Comparison of ENCODE assay signal across 22 cellular contexts in genomic region chr1:97925982-97926708, GRCh38. TPM values are rescaled to one million over a fixed set of nuclear protein-coding genes. Genes with fewer than 3 reads are reported as not detected.
DNase-seq lines count a peak whose midpoint lies in the region; ATAC-seq, FAIRE-seq and TF ChIP-seq lines count a peak whose summit lies in the region.
"Had no signal": no experiment of that assay in that cellular context is flagged by ENCODE, and none has a peak within 500 bp of the region (broad histone marks: within the 10 kb centered on the region; RNA-seq: fewer than 3 reads in every experiment).

No MANE protein-coding gene starts in this region.

- FAIRE-seq in HepG2 (lab: Jason Lieb, UNC): no peak

- no peaks in the 10 kb centered on the region for H3K36me3 Mint-ChIP-seq in glutamatergic neuron (ENCODE audit: unreplicated experiment)
- peaks cover 6% of the 10 kb centered on the region for H3K36me3 Mint-ChIP-seq in stimulated activated effector memory CD8-positive, alpha-beta T cell treated with anti-CD3 and anti-CD28 coated beads, Interleukin-12 subunit alpha, Interleukin-12 subunit beta, amount 100 ng/mL, for 72 hours

- peaks cover 5% of the 10 kb centered on the region for H3K27me3 Mint-ChIP-seq in glutamatergic neuron (ENCODE audit: unreplicated experiment)

- no peak for TF ChIP-seq POLR2A in HepG2 (IDR thresholded peaks at IDR 0.05; ENCODE audit: insufficient read depth in 1 of 2, low read depth in 2 of 2, low read length in 2 of 2)
- TF ChIP-seq POLR2A in right lobe of liver (IDR thresholded peaks at IDR 0.05): no peak

- TF ChIP-seq CTCF in HepG2 (CRISPR knock-in tag; IDR thresholded peaks at IDR 0.05) (no peak), right lobe of liver (IDR thresholded peaks at IDR 0.05) (no peak), glutamatergic neuron (IDR thresholded peaks at IDR 0.05; ENCODE audit: partially characterized antibody, unreplicated experiment) (no peak)

- no peaks in the 10 kb centered on the region for H3K79me2 ChIP-seq in HepG2 (ENCODE audit: insufficient read depth, low read length)

- H3K4me3 ChIP-seq in HepG2 (replicated peaks in 1 of 3; ENCODE audit: insufficient read depth in 1 of 3, low read depth in 2 of 3, low read length in 3 of 3): no peak overlapping the region
- H3K4me3 ChIP-seq in right lobe of liver: no peak overlapping the region
- H3K4me3 ChIP-seq: MG63 had no signal

- in situ Hi-C loops in HepG2 (cut with HindIII; ENCODE audit: extremely low pct_ligation_motif_present, low pct_unique_long_range_greater_than_20kb): no loop called here

- no peaks in the 10 kb centered on the region for H3K9me3 ChIP-seq in HepG2 (ENCODE audit: low read length)
- no peaks in the 10 kb centered on the region for H3K9me3 ChIP-seq in right lobe of liver

- H2AFZ ChIP-seq in HepG2 (ENCODE audit: low read length): no peak overlapping the region

- H3K9ac ChIP-seq in HepG2 (ENCODE audit: insufficient read depth, low read depth, low read length): no peak overlapping the region

- no peak for TF ChIP-seq EP300 in HepG2 (IDR thresholded peaks at IDR 0.05; ENCODE audit: low read depth in 2 of 2, low read length in 2 of 2)
- TF ChIP-seq EP300 in HepG2 (CRISPR knock-in tag; IDR thresholded peaks at IDR 0.05; ENCODE audit: borderline replicate concordance): no peak

- peak overlapping the region; percentile 75 for H3K27ac Mint-ChIP-seq in glutamatergic neuron (ENCODE audit: unreplicated experiment)
- H3K27ac Mint-ChIP-seq in stimulated activated effector memory CD8-positive, alpha-beta T cell treated with anti-CD3 and anti-CD28 coated beads, Interleukin-12 subunit alpha, Interleukin-12 subunit beta, amount 100 ng/mL, for 72 hours: peak overlapping the region; percentile 29
- H3K27ac Mint-ChIP-seq: HFFc6 had no signal

- intact Hi-C loops in HepG2 (cut with micrococcal nuclease; ENCODE audit: unreplicated experiment) (no loop called here), right lobe of liver (cut with DNase I) (no loop called here)

- ATAC-seq in HepG2: 0 out of 3 replicates have a peak, but pooled peaks have one; percentile 15
- no peak for ATAC-seq in right lobe of liver
- ATAC-seq in stimulated activated effector memory CD8-positive, alpha-beta T cell treated with anti-CD3 and anti-CD28 coated beads, Interleukin-12 subunit alpha, Interleukin-12 subunit beta, amount 100 ng/mL, for 72 hours: peak; percentile 94
- no peak for ATAC-seq in HG03097 (IDR thresholded peaks at IDR 0.05; ENCODE audit: low FRiP score, unreplicated experiment)

- peak overlapping the region; percentile 16; the same call in 1 of the 2 replicates for H3K4me2 ChIP-seq in HepG2 (ENCODE audit: low read depth, low read length)

- H3K27me3 ChIP-seq in HepG2 (ENCODE audit: control insufficient read depth in 1 of 2, insufficient read depth in 2 of 2, low read length in 2 of 2): no peaks in the 10 kb centered on the region; a peak in 1 of 5 replicates
- no peaks in the 10 kb centered on the region for H3K27me3 ChIP-seq in right lobe of liver
- H3K27me3 ChIP-seq: MG63 had no signal

- H3K27ac ChIP-seq in HepG2 (ENCODE audit: extremely low read length, insufficient read depth, low read length) (no peak overlapping the region), right lobe of liver (no peak overlapping the region)
- H3K27ac ChIP-seq: 22Rv1, C4-2B had no signal

- CTCF ChIA-PET in HepG2 (lab: Yijun Ruan, JAX; ENCODE audit: low intra/inter-chr PET ratio, low total read pairs): no interaction called here

- no peak for TF ChIP-seq RAD21 in HepG2 (CRISPR knock-in tag; IDR thresholded peaks at IDR 0.05)

- H3K36me3 ChIP-seq in HepG2 (replicated peaks in 1 of 2; ENCODE audit: control insufficient read depth in 1 of 2, insufficient read depth in 2 of 2, low read length in 2 of 2) (no peaks in the 10 kb centered on the region), right lobe of liver (no peaks in the 10 kb centered on the region)
- H3K36me3 ChIP-seq: MG63 had no signal

- BruUV-seq in HepG2 (replicated peaks; lab: Mats Ljungman, UMichigan): no TSS peak

- POLR2A ChIA-PET in HepG2 (lab: Yijun Ruan, JAX): no interaction called here

- H3K4me1 Mint-ChIP-seq in glutamatergic neuron (ENCODE audit: low read depth, unreplicated experiment): peaks cover 32% of the 10 kb centered on the region
- peaks cover 21% of the 10 kb centered on the region for H3K4me1 Mint-ChIP-seq in stimulated activated effector memory CD8-positive, alpha-beta T cell treated with anti-CD3 and anti-CD28 coated beads, Interleukin-12 subunit alpha, Interleukin-12 subunit beta, amount 100 ng/mL, for 72 hours

- H3K4me1 ChIP-seq in HepG2 (ENCODE audit: insufficient read depth, low read length) (peaks cover 24% of the 10 kb centered on the region), right lobe of liver (peaks cover 0 to 20% (median 0%) of the 10 kb centered on the region in 4 donors)

- H4K20me1 ChIP-seq in HepG2 (ENCODE audit: insufficient read depth, low read length): no peaks in the 10 kb centered on the region

- DNase-seq in NK-92 treated with Interleukin-12 subunit alpha and Interleukin-12 subunit beta, amount 100 ng/mL, for 24 hours (lab: John Stamatoyannopoulos, UW): peak; percentile 4
- DNase-seq in NK-92 (lab: John Stamatoyannopoulos, UW; ENCODE audit: unreplicated experiment) (no peak), HepG2 (ENCODE audit: low spot score) (no peak), right lobe of liver (no peak), glutamatergic neuron (no peak), NCI-H526 treated with DMSO at 0.1 percent for 48 hours (lab: John Stamatoyannopoulos, UW) (no peak)
- no peak for DNase-seq in stimulated activated effector memory CD8-positive, alpha-beta T cell treated with anti-CD3 and anti-CD28 coated beads, Interleukin-12 subunit alpha, Interleukin-12 subunit beta, amount 100 ng/mL, for 72 hours (ENCODE audit: low spot score in 2 of 2)
- DNase-seq: AML-193, DMS79 treated with DMSO at 0.1 percent for 48 hours, H7, HFFc6, IMR-90, MG63, NCI-H1092, NCI-H146, NCI-H2029 treated with DMSO at 0.1 percent for 48 hours, NCI-H446, NCI-H748 treated with DMSO at 0.1 percent for 48 hours, SHP77 treated with DMSO at 0.1 percent for 48 hours had no signal

- peaks cover 6% of the 10 kb centered on the region for H3K9me3 Mint-ChIP-seq in glutamatergic neuron (ENCODE audit: unreplicated experiment)
- no peaks in the 10 kb centered on the region for H3K9me3 Mint-ChIP-seq in stimulated activated effector memory CD8-positive, alpha-beta T cell treated with anti-CD3 and anti-CD28 coated beads, Interleukin-12 subunit alpha, Interleukin-12 subunit beta, amount 100 ng/mL, for 72 hours
- H3K9me3 Mint-ChIP-seq: HFFc6 had no signal

- WGBS in HepG2 (ENCODE audit: low lambda C conversion rate): 13% methylated on average over 3 of the region's 3 CpGs
- WGBS in right lobe of liver (ENCODE audit: insufficient coverage, low coverage, low lambda C conversion rate, missing lambda C conversion rate): 38% methylated on average over 3 of the region's 3 CpGs

- H3K4me3 Mint-ChIP-seq in glutamatergic neuron (ENCODE audit: unreplicated experiment): peak overlapping the region; percentile 26
- H3K4me3 Mint-ChIP-seq in stimulated activated effector memory CD8-positive, alpha-beta T cell treated with anti-CD3 and anti-CD28 coated beads, Interleukin-12 subunit alpha, Interleukin-12 subunit beta, amount 100 ng/mL, for 72 hours: no peak overlapping the region
- H3K4me3 Mint-ChIP-seq: HFFc6 had no signal

TF ChIP-seq in HepG2, 621 proteins besides CTCF, POLR2A, EP300 and RAD21 (continues in another document):
- TF ChIP-seq NR2F6 (IDR thresholded peaks at IDR 0.05) (no peak), NR2F6 (CRISPR knock-in tag; IDR thresholded peaks at IDR 0.05) (no peak), ELF3 (CRISPR knock-in tag; IDR thresholded peaks at IDR 0.05) (no peak), ZNF652 (CRISPR knock-in tag; IDR thresholded peaks at IDR 0.05; ENCODE audit: borderline replicate concordance, low read depth) (peak; percentile 89)

RNA-seq across cellular contexts. Expression of gene DPYD, which starts 5.3 kb away (rescaled TPM):
- 3.4 and 3.8 TPM in 2 replicates for total RNA-seq in HepG2 (2016; rRNA removed; fragmentation: Illumina TruSeq; extraction: Trizol)
- total RNA-seq in HepG2 (2016; cell fraction: cytosol; rRNA removed; fragmentation: Illumina TruSeq; extraction: Trizol; ENCODE audit: low read depth): 0.30 and 0.79 TPM in 2 replicates
- 3.4 and 3.7 TPM in 2 replicates for total RNA-seq in HepG2 (2016; cell fraction: insoluble cytoplasmic fraction; rRNA removed; fragmentation: Illumina TruSeq; extraction: Trizol)
- total RNA-seq in HepG2 (2016; cell fraction: membrane; rRNA removed; fragmentation: Illumina TruSeq; extraction: Trizol): 0.65 and 0.93 TPM in 2 replicates
- total RNA-seq in HepG2 (2016; cell fraction: nucleus; rRNA removed; fragmentation: Illumina TruSeq; extraction: Trizol): 6.6 and 8.7 TPM in 2 replicates
- 1.3 and 1.9 TPM in 2 replicates for polyA plus RNA-seq in HepG2 (2011; rRNA removed)
- polyA plus RNA-seq in HepG2 (2011; cell fraction: cytosol; rRNA removed): 0.71 and 1.7 TPM in 2 replicates
- 0.85 and 1.5 TPM in 2 replicates for polyA plus RNA-seq in HepG2 (2011; cell fraction: nucleus; rRNA removed)
- polyA plus RNA-seq in HepG2 (2012): 3.0 and 4.7 TPM in 2 replicates
- polyA plus RNA-seq in HepG2 (2016; cell fraction: cytosol; fragmentation: Illumina TruSeq; extraction: Trizol; ENCODE audit: low read depth): 0.05 TPM in 2 replicates
- 2.0 and 2.5 TPM in 2 replicates for polyA plus RNA-seq in HepG2 (2016; cell fraction: insoluble cytoplasmic fraction; fragmentation: Illumina TruSeq; extraction: Trizol; ENCODE audit: low read depth)
- polyA plus RNA-seq in HepG2 (2016; cell fraction: membrane; fragmentation: Illumina TruSeq; extraction: Trizol; ENCODE audit: low read depth): 0.40 and 0.43 TPM in 2 replicates
- 1.2 and 1.4 TPM in 2 replicates for polyA plus RNA-seq in HepG2 (2016; cell fraction: nucleus; fragmentation: Illumina TruSeq; extraction: Trizol; ENCODE audit: insufficient read depth, low read depth)
- 5.7 and 22.6 TPM in 2 replicates for polyA minus RNA-seq in HepG2 (2011; rRNA and poly(A)+ RNA removed; ENCODE audit: low replicate concordance)
- polyA minus RNA-seq in HepG2 (2011; cell fraction: cytosol; rRNA and poly(A)+ RNA removed): 1.6 and 3.3 TPM in 2 replicates
- polyA minus RNA-seq in HepG2 (2011; cell fraction: nucleus; rRNA and poly(A)+ RNA removed): 24.5 and 31.8 TPM in 2 replicates
- 10 to 100 TPM; 25.2 to 74.4 (median 40.0) TPM for total RNA-seq in right lobe of liver
- total RNA-seq in glutamatergic neuron (ENCODE audit: unreplicated experiment): 12.8 TPM

Comparison
In these comparisons a context has a peak if more than half of its experiments do, and no peak if none do; other contexts are left out.
1. ATAC-seq: peak in HepG2 (single experiment) and stimulated activated effector memory CD8-positive, alpha-beta T cell treated with anti-CD3 and anti-CD28 coated beads, Interleukin-12 subunit alpha, Interleukin-12 subunit beta, amount 100 ng/mL, for 72 hours (single experiment); none in right lobe of liver (0 of 4) and HG03097 (single experiment).